8 cellular contexts compared by ENCODE assay signal in genomic region chr9:136327313-136327971, GRCh38. TPM values are rescaled to one million over a fixed set of nuclear protein-coding genes. Genes with fewer than 3 reads are reported as not detected.
DNase-seq lines count a peak whose midpoint lies in the region; ATAC-seq and TF ChIP-seq lines count a peak whose summit lies in the region.

TSS of gene GPSM1 (plus strand) at chr9:136327539. CDS start at chr9:136327696, 157 bp downstream.

- peak within 1 kb of the TSS; percentile 51 to 71 for H3K9ac ChIP-seq in colonic mucosa (ENCODE audit: low read depth in 2 of 2, low read length in 2 of 2)

- H3K4me3 ChIP-seq in colonic mucosa: peak within 1 kb of the TSS; percentile 45

- peak within 1 kb of the TSS; percentile 84 for H3K27ac ChIP-seq in VCaP
- peak within 1 kb of the TSS; percentile 59 for H3K27ac ChIP-seq in colonic mucosa

- TF ChIP-seq CTCF in VCaP (conservative IDR thresholded peaks at IDR 0.05): no peak
- no peak for TF ChIP-seq CTCF in colonic mucosa (IDR thresholded peaks at IDR 0.05)

- no peaks in the 10 kb centered on the region for H3K9me3 ChIP-seq in colonic mucosa

- H3K27me3 ChIP-seq in colonic mucosa: peaks cover 10% of the 10 kb centered on the region

- intact Hi-C loops in colonic mucosa (cut with DNase I): no loop called here

- peak; percentile 13 for DNase-seq in SKM-1 treated with dmso at 0.1 percent for 144 hours (lab: John Stamatoyannopoulos, UW; ENCODE audit: unreplicated experiment)
- DNase-seq in SKM-1 (lab: John Stamatoyannopoulos, UW; ENCODE audit: unreplicated experiment): no peak
- no peak for DNase-seq in colonic mucosa
- DNase-seq in kidney tubule cell (ENCODE audit: low spot score): peak; percentile 56
- peak; percentile 35 to 59 for DNase-seq in stimulated activated CD4-positive, alpha-beta T cell treated with anti-CD3 and anti-CD28 coated beads, Interleukin-2, amount 100 ng/mL, for 24 hours

- H3K36me3 ChIP-seq in colonic mucosa: no peaks in the 10 kb centered on the region

- ATAC-seq in HG03460 (IDR thresholded peaks at IDR 0.05; ENCODE audit: unreplicated experiment) (no peak), HG03280 (IDR thresholded peaks at IDR 0.05; ENCODE audit: unreplicated experiment) (no peak)

- H3K4me1 ChIP-seq in colonic mucosa: no peaks in the 10 kb centered on the region

RNA-seq across cellular contexts. Expression of gene GPSM1, which starts in this region (rescaled TPM):
- total RNA-seq in colonic mucosa: 1 to 10 TPM; 2.3 to 3.4 TPM

Comparison
In these comparisons a context has a peak if more than half of its experiments do, and no peak if none do; other contexts are left out.
1. DNase-seq: peak in SKM-1 treated with dmso at 0.1 percent for 144 hours (single experiment), kidney tubule cell (single experiment) and stimulated activated CD4-positive, alpha-beta T cell treated with anti-CD3 and anti-CD28 coated beads, Interleukin-2, amount 100 ng/mL, for 24 hours (2 of 2); none in SKM-1 (single experiment) and colonic mucosa (single experiment).